In the genomic region with DNA sequence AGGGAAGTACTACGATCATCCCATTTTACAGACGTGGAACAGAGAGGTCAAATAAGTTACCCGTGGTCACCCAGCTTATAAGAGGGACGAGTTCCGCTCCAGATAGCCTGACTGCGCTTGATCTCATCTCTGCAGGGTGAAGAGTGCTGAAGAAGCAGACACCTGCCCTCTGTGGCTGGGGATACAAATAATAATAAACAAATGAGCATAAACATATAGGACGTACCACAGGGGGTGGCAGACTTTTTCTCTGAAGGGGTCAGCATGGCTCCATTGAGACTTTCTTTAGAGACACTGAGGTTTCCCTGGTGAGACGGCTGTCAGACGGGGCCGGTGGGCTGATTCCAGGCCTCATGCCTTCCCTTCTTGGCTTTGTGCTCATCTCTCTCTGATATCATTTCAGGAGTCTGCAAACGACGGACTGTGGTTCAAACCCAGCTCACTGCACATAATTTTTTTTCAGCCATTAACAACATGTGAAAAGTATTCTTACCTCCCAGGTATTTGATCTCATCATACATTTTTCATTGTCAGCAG, we compare ENCODE assay signal across 2 cellular contexts.
TF ChIP-seq lines count a peak whose summit lies in the region.

No MANE protein-coding gene starts in this region.

TF ChIP-seq in SK-N-SH, 30 proteins besides CTCF, POLR2A, EP300 and RAD21 (continued from another document):
- no peak for TF ChIP-seq RXRA (IDR thresholded peaks at IDR 0.05; ENCODE audit: borderline replicate concordance, low read depth)
- TF ChIP-seq, protein P1, sequence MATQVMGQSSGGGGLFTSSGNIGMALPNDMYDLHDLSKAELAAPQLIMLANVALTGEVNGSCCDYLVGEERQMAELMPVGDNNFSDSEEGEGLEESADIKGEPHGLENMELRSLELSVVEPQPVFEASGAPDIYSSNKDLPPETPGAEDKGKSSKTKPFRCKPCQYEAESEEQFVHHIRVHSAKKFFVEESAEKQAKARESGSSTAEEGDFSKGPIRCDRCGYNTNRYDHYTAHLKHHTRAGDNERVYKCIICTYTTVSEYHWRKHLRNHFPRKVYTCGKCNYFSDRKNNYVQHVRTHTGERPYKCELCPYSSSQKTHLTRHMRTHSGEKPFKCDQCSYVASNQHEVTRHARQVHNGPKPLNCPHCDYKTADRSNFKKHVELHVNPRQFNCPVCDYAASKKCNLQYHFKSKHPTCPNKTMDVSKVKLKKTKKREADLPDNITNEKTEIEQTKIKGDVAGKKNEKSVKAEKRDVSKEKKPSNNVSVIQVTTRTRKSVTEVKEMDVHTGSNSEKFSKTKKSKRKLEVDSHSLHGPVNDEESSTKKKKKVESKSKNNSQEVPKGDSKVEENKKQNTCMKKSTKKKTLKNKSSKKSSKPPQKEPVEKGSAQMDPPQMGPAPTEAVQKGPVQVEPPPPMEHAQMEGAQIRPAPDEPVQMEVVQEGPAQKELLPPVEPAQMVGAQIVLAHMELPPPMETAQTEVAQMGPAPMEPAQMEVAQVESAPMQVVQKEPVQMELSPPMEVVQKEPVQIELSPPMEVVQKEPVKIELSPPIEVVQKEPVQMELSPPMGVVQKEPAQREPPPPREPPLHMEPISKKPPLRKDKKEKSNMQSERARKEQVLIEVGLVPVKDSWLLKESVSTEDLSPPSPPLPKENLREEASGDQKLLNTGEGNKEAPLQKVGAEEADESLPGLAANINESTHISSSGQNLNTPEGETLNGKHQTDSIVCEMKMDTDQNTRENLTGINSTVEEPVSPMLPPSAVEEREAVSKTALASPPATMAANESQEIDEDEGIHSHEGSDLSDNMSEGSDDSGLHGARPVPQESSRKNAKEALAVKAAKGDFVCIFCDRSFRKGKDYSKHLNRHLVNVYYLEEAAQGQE (IDR thresholded peaks at IDR 0.05; ENCODE audit: low read depth, low read length): no peak
- TF ChIP-seq GATA2 (CRISPR knock-in tag; IDR thresholded peaks at IDR 0.05): no peak
- no peak for TF ChIP-seq JUND (IDR thresholded peaks at IDR 0.05)
- TF ChIP-seq, protein P2, sequence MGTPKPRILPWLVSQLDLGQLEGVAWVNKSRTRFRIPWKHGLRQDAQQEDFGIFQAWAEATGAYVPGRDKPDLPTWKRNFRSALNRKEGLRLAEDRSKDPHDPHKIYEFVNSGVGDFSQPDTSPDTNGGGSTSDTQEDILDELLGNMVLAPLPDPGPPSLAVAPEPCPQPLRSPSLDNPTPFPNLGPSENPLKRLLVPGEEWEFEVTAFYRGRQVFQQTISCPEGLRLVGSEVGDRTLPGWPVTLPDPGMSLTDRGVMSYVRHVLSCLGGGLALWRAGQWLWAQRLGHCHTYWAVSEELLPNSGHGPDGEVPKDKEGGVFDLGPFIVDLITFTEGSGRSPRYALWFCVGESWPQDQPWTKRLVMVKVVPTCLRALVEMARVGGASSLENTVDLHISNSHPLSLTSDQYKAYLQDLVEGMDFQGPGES (IDR thresholded peaks at IDR 0.05; ENCODE audit: low read depth, low read length): no peak
- TF ChIP-seq FOXM1 (IDR thresholded peaks at IDR 0.05; ENCODE audit: low read depth): no peak
- TF ChIP-seq TAF1 (IDR thresholded peaks at IDR 0.05; ENCODE audit: borderline replicate concordance, low read depth, low read length): no peak
- TF ChIP-seq MEF2A (IDR thresholded peaks at IDR 0.05; ENCODE audit: borderline replicate concordance, low read depth): no peak
- no peak for TF ChIP-seq RCOR1 (IDR thresholded peaks at IDR 0.05; ENCODE audit: low read length)
- no peak for TF ChIP-seq SMC3 (IDR thresholded peaks at IDR 0.05; ENCODE audit: low read depth, low read length)
- TF ChIP-seq, protein P3, sequence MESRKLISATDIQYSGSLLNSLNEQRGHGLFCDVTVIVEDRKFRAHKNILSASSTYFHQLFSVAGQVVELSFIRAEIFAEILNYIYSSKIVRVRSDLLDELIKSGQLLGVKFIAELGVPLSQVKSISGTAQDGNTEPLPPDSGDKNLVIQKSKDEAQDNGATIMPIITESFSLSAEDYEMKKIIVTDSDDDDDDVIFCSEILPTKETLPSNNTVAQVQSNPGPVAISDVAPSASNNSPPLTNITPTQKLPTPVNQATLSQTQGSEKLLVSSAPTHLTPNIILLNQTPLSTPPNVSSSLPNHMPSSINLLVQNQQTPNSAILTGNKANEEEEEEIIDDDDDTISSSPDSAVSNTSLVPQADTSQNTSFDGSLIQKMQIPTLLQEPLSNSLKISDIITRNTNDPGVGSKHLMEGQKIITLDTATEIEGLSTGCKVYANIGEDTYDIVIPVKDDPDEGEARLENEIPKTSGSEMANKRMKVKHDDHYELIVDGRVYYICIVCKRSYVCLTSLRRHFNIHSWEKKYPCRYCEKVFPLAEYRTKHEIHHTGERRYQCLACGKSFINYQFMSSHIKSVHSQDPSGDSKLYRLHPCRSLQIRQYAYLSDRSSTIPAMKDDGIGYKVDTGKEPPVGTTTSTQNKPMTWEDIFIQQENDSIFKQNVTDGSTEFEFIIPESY (IDR thresholded peaks at IDR 0.05; ENCODE audit: borderline replicate concordance, low read depth): no peak

TF ChIP-seq in SK-N-SH treated with all-trans-retinoic acid at 6 μM for 48 hours, 23 proteins besides CTCF, POLR2A, EP300 and RAD21:
- TF ChIP-seq, protein P4, sequence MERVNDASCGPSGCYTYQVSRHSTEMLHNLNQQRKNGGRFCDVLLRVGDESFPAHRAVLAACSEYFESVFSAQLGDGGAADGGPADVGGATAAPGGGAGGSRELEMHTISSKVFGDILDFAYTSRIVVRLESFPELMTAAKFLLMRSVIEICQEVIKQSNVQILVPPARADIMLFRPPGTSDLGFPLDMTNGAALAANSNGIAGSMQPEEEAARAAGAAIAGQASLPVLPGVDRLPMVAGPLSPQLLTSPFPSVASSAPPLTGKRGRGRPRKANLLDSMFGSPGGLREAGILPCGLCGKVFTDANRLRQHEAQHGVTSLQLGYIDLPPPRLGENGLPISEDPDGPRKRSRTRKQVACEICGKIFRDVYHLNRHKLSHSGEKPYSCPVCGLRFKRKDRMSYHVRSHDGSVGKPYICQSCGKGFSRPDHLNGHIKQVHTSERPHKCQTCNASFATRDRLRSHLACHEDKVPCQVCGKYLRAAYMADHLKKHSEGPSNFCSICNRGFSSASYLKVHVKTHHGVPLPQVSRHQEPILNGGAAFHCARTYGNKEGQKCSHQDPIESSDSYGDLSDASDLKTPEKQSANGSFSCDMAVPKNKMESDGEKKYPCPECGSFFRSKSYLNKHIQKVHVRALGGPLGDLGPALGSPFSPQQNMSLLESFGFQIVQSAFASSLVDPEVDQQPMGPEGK (CRISPR knock-in tag; IDR thresholded peaks at IDR 0.05; ENCODE audit: borderline replicate concordance): no peak
- TF ChIP-seq ZNF565 (CRISPR knock-in tag; conservative IDR thresholded peaks at IDR 0.05; ENCODE audit: low read depth): no peak
- no peak for TF ChIP-seq ARNTL (CRISPR knock-in tag; IDR thresholded peaks at IDR 0.05; ENCODE audit: borderline replicate concordance, low read depth)
- no peak for TF ChIP-seq GLIS3 (CRISPR knock-in tag; IDR thresholded peaks at IDR 0.05)
- TF ChIP-seq, protein P5, sequence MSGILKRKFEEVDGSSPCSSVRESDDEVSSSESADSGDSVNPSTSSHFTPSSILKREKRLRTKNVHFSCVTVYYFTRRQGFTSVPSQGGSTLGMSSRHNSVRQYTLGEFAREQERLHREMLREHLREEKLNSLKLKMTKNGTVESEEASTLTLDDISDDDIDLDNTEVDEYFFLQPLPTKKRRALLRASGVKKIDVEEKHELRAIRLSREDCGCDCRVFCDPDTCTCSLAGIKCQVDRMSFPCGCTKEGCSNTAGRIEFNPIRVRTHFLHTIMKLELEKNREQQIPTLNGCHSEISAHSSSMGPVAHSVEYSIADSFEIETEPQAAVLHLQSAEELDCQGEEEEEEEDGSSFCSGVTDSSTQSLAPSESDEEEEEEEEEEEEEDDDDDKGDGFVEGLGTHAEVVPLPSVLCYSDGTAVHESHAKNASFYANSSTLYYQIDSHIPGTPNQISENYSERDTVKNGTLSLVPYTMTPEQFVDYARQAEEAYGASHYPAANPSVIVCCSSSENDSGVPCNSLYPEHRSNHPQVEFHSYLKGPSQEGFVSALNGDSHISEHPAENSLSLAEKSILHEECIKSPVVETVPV (CRISPR knock-in tag; IDR thresholded peaks at IDR 0.05): no peak
- TF ChIP-seq ESRRG (CRISPR knock-in tag; IDR thresholded peaks at IDR 0.05): no peak
- TF ChIP-seq SNAI2 (CRISPR knock-in tag; IDR thresholded peaks at IDR 0.05): no peak
- no peak for TF ChIP-seq ZNF70 (CRISPR knock-in tag; IDR thresholded peaks at IDR 0.05)
- no peak for TF ChIP-seq TCF4 (CRISPR knock-in tag; IDR thresholded peaks at IDR 0.05; ENCODE audit: borderline replicate concordance)
- no peak for TF ChIP-seq RARB (CRISPR knock-in tag; IDR thresholded peaks at IDR 0.05)
- TF ChIP-seq TOX (CRISPR knock-in tag; IDR thresholded peaks at IDR 0.05; ENCODE audit: borderline replicate concordance): no peak
- TF ChIP-seq ISL1 (CRISPR knock-in tag; IDR thresholded peaks at IDR 0.05): no peak
- TF ChIP-seq ZC3H10 (CRISPR knock-in tag; IDR thresholded peaks at IDR 0.05): no peak
- TF ChIP-seq, protein P6, sequence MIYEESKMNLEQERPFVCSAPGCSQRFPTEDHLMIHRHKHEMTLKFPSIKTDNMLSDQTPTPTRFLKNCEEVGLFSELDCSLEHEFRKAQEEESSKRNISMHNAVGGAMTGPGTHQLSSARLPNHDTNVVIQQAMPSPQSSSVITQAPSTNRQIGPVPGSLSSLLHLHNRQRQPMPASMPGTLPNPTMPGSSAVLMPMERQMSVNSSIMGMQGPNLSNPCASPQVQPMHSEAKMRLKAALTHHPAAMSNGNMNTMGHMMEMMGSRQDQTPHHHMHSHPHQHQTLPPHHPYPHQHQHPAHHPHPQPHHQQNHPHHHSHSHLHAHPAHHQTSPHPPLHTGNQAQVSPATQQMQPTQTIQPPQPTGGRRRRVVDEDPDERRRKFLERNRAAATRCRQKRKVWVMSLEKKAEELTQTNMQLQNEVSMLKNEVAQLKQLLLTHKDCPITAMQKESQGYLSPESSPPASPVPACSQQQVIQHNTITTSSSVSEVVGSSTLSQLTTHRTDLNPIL (CRISPR knock-in tag; IDR thresholded peaks at IDR 0.05; ENCODE audit: low read depth): no peak
- no peak for TF ChIP-seq ZNF8 (CRISPR knock-in tag; IDR thresholded peaks at IDR 0.05)
- TF ChIP-seq PPARA (CRISPR knock-in tag; IDR thresholded peaks at IDR 0.05; ENCODE audit: borderline replicate concordance): no peak
- TF ChIP-seq BACH2 (CRISPR knock-in tag; IDR thresholded peaks at IDR 0.05; ENCODE audit: borderline replicate concordance): no peak
TF ChIP-seq in SK-N-SH treated with all-trans-retinoic acid at 6 μM for 48 hours: peak in this region for 0.
